13 cellular contexts compared by ENCODE assay signal in the genomic region with DNA sequence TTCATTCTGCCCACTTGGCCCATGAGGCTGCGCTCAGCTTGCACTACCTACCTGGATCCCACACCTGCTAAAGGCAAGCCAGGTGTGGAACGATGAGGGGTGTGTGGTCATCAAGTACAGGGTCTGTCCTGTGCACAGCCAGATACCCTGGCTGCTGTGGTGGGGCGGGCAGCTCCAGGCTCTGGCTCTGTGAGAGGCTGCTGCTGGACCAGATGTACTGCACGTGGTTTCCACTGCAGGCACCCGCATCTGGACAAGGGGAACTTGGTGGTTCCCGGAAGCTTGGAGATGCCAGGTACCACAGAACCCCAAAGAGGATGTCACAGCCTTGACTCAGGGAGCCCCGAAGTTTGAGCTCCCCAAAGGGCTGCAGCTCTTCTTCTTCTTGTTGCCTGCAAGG.
A peak's percentile ranks its signal among the peaks of the same experiment; 100 is the strongest.
DNase-seq lines count a peak whose midpoint lies in the region; ATAC-seq and TF ChIP-seq lines count a peak whose summit lies in the region.
"Had no signal": no experiment of that assay in that cellular context is flagged by ENCODE, and none has a peak within 500 bp of the region (broad histone marks: within the 10 kb centered on the region; RNA-seq: fewer than 3 reads in every experiment).

No MANE protein-coding gene starts in this region.

- H3K4me3 Mint-ChIP-seq in osteocyte (ENCODE audit: unreplicated experiment): no peak overlapping the region
- H3K4me3 Mint-ChIP-seq in MCF 10A (ENCODE audit: unreplicated experiment): no peak overlapping the region
- H3K4me3 Mint-ChIP-seq: CD4-positive, CD25-positive, alpha-beta regulatory T cell had no signal

- intact Hi-C loops in Right ventricle myocardium superior (cut with DNase I): no loop called here
- intact Hi-C loops in heart right ventricle (cut with DNase I): no loop called here
- intact Hi-C loops in MCF 10A (cut with micrococcal nuclease): no loop called here

- TF ChIP-seq CTCF in heart right ventricle (IDR thresholded peaks at IDR 0.05) (no peak), RWPE2 (IDR thresholded peaks at IDR 0.05; ENCODE audit: poor library complexity, severe bottlenecking) (no peak), osteocyte (IDR thresholded peaks at IDR 0.05) (no peak), MCF 10A (IDR thresholded peaks at IDR 0.05; ENCODE audit: unreplicated experiment) (no peak)

- no peak overlapping the region for H3K4me3 ChIP-seq in heart right ventricle
- no peak overlapping the region for H3K4me3 ChIP-seq in RWPE2 (ENCODE audit: severe bottlenecking)
- H3K4me3 ChIP-seq: BLaER1 treated with 17β-estradiol and CSF1 and Interleukin-3, amounts not matched to agents 10 nM and 100 nM had no signal

- no peak overlapping the region for H3K27ac ChIP-seq in heart right ventricle
- H3K27ac ChIP-seq in RWPE2 (ENCODE audit: poor library complexity, severe bottlenecking): no peak overlapping the region
- H3K27ac ChIP-seq: BLaER1 treated with 17β-estradiol and CSF1 and Interleukin-3, amounts not matched to agents 10 nM and 100 nM had no signal

- H3K4me1 Mint-ChIP-seq in osteocyte (ENCODE audit: unreplicated experiment): no peaks in the 10 kb centered on the region
- H3K4me1 Mint-ChIP-seq in MCF 10A (ENCODE audit: insufficient read depth, unreplicated experiment): peaks cover 3% of the 10 kb centered on the region
- H3K4me1 Mint-ChIP-seq: CD4-positive, CD25-positive, alpha-beta regulatory T cell had no signal

- no peaks in the 10 kb centered on the region for H3K27me3 ChIP-seq in heart right ventricle
- H3K27me3 ChIP-seq in RWPE2 (ENCODE audit: insufficient read depth, poor library complexity, severe bottlenecking): no peaks in the 10 kb centered on the region
- H3K27me3 ChIP-seq: BLaER1 treated with 17β-estradiol and CSF1 and Interleukin-3, amounts not matched to agents 10 nM and 100 nM had no signal

- H3K27me3 Mint-ChIP-seq in osteocyte (ENCODE audit: unreplicated experiment) (no peaks in the 10 kb centered on the region), MCF 10A (ENCODE audit: insufficient read depth, unreplicated experiment) (no peaks in the 10 kb centered on the region)
- H3K27me3 Mint-ChIP-seq: CD4-positive, CD25-positive, alpha-beta regulatory T cell had no signal

- POLR2A ChIA-PET in MCF 10A (lab: Yijun Ruan, JAX): no interaction called here

- no peaks in the 10 kb centered on the region for H3K36me3 ChIP-seq in heart right ventricle
- H3K36me3 ChIP-seq in RWPE2 (ENCODE audit: low read depth): no peaks in the 10 kb centered on the region
- H3K36me3 ChIP-seq: BLaER1 treated with 17β-estradiol and CSF1 and Interleukin-3, amounts not matched to agents 10 nM and 100 nM had no signal

- H3K9me3 ChIP-seq in heart right ventricle: peaks cover 0 to 57% (median 27%) of the 10 kb centered on the region in 11 donors
- H3K9me3 ChIP-seq in RWPE2 (ENCODE audit: severe bottlenecking): no peaks in the 10 kb centered on the region

- H3K27ac Mint-ChIP-seq in osteocyte (ENCODE audit: unreplicated experiment) (no peak overlapping the region), MCF 10A (ENCODE audit: low read depth, unreplicated experiment) (no peak overlapping the region)
- H3K27ac Mint-ChIP-seq: CD4-positive, CD25-positive, alpha-beta regulatory T cell had no signal

- peaks cover 32% of the 10 kb centered on the region for H3K9me3 Mint-ChIP-seq in osteocyte (ENCODE audit: unreplicated experiment)
- H3K9me3 Mint-ChIP-seq in MCF 10A (ENCODE audit: unreplicated experiment): no peaks in the 10 kb centered on the region

- WGBS in heart right ventricle, 2 donors: 84% methylated on average over 7 of the region's 7 CpGs

- H3K4me1 ChIP-seq in heart right ventricle: peaks cover 0 to 4% (median 0%) of the 10 kb centered on the region in 9 donors
- no peaks in the 10 kb centered on the region for H3K4me1 ChIP-seq in RWPE2 (ENCODE audit: insufficient read depth, poor library complexity, severe bottlenecking)
- H3K4me1 ChIP-seq: BLaER1 treated with 17β-estradiol and CSF1 and Interleukin-3, amounts not matched to agents 10 nM and 100 nM had no signal

- peaks cover 3% of the 10 kb centered on the region for H3K36me3 Mint-ChIP-seq in osteocyte (ENCODE audit: unreplicated experiment)
- no peaks in the 10 kb centered on the region for H3K36me3 Mint-ChIP-seq in MCF 10A (ENCODE audit: insufficient read depth, unreplicated experiment)
- H3K36me3 Mint-ChIP-seq: CD4-positive, CD25-positive, alpha-beta regulatory T cell had no signal

- BruUV-seq in MCF 10A (replicated peaks; lab: Mats Ljungman, UMichigan): no TSS peak

- DNase-seq in Right ventricle myocardium superior (peak; percentile 20), heart right ventricle (no peak), RWPE2 (ENCODE audit: low spot score) (peak; percentile 23), osteocyte (ENCODE audit: extremely low spot score, unreplicated experiment) (peak; percentile 75), MCF 10A (ENCODE audit: unreplicated experiment) (no peak), GF-D8 (lab: John Stamatoyannopoulos, UW) (no peak)
- DNase-seq in stimulated activated CD8-positive, alpha-beta memory T cell treated with anti-CD3 and anti-CD28 coated beads, Interleukin-4, amount 100 ng/mL, for 48 hours: no peak
- DNase-seq: ACHN; CD4-positive, CD25-positive, alpha-beta regulatory T cell; DMS53; IMR-90 had no signal

- CTCF ChIA-PET in MCF 10A (lab: Yijun Ruan, JAX): interaction anchor here (0.8 kb wide), 1 partner anchor 14 kb away, joined by 3 read pairs; no protein-coding TSS in a partner anchor

- ATAC-seq in Right ventricle myocardium superior (ENCODE audit: poor library complexity) (no peak), heart right ventricle (no peak), RWPE2 (ENCODE audit: low read depth) (no peak)
- ATAC-seq: HCT116 had no signal

Comparison
In these comparisons a context has a peak if more than half of its experiments do, and no peak if none do; other contexts are left out.
1. DNase-seq: peak in Right ventricle myocardium superior (single experiment), RWPE2 (single experiment) and osteocyte (single experiment); none in heart right ventricle (0 of 2), MCF 10A (single experiment), stimulated activated CD8-positive, alpha-beta memory T cell treated with anti-CD3 and anti-CD28 coated beads, Interleukin-4, amount 100 ng/mL, for 48 hours (single experiment) and GF-D8 (single experiment).